In genomic region chr7:72954563-72955198, GRCh38 we compare ENCODE assay signal across 8 cellular contexts. TPM values are rescaled to one million over a fixed set of nuclear protein-coding genes. Genes with fewer than 3 reads are reported as not detected.
DNase-seq lines count a peak whose midpoint lies in the region; ATAC-seq and TF ChIP-seq lines count a peak whose summit lies in the region.
"Not testable (repeated sequence)": the region's sequence is repeated elsewhere in the genome, so short reads cannot be mapped to it uniquely, and the experiment has no call there.

No MANE protein-coding gene starts in this region.

- DNase-seq in CD14-positive monocyte (ENCODE audit: low spot score); skeletal muscle cell (ENCODE audit: low read depth): not testable (repeated sequence)
- peak; percentile 19 for DNase-seq in central memory CD4-positive, alpha-beta T cell
- DNase-seq in immature natural killer cell, result peak; percentile 29 to 45 (median 33)

- peak overlapping the region; percentile 50 to 64 for H3K4me3 Mint-ChIP-seq in CD14-positive monocyte
- peak overlapping the region; percentile 56 to 79 (median 75) for H3K4me3 Mint-ChIP-seq in immature natural killer cell

- intact Hi-C loops in CD14-positive monocyte (cut with micrococcal nuclease), result not testable (repeated sequence)

- ATAC-seq in GM19324 (IDR thresholded peaks at IDR 0.05; ENCODE audit: low FRiP score, unreplicated experiment), result peak; percentile 92
- peak; percentile 85 for ATAC-seq in HG02623 (IDR thresholded peaks at IDR 0.05; ENCODE audit: unreplicated experiment)
- peak; percentile 76 for ATAC-seq in HG03457 (IDR thresholded peaks at IDR 0.05; ENCODE audit: unreplicated experiment)

- H3K9me3 Mint-ChIP-seq in CD14-positive monocyte, immature natural killer cell: not testable (repeated sequence)

- TF ChIP-seq CTCF in CD14-positive monocyte (IDR thresholded peaks at IDR 0.05); WI38 (IDR thresholded peaks at IDR 0.05; ENCODE audit: low read depth, low read length): not testable (repeated sequence)

- H3K27me3 Mint-ChIP-seq in CD14-positive monocyte (ENCODE audit: low read depth in 3 of 3); immature natural killer cell (ENCODE audit: low read depth in 3 of 3): not testable (repeated sequence)

- H3K4me3 ChIP-seq in WI38 (ENCODE audit: low read depth, low read length), result 0 out of 2 replicates have a peak overlapping the region, but pooled peaks have one; percentile 22
- peak overlapping the region; percentile 32 for H3K4me3 ChIP-seq in skeletal muscle cell (ENCODE audit: low read depth, low read length)

- not testable (repeated sequence) for H3K4me1 Mint-ChIP-seq in CD14-positive monocyte, immature natural killer cell

- H3K36me3 Mint-ChIP-seq in CD14-positive monocyte, immature natural killer cell: not testable (repeated sequence)

- H3K27ac Mint-ChIP-seq in CD14-positive monocyte, result peak overlapping the region in 1 of 7 donors; percentile 25
- H3K27ac Mint-ChIP-seq in immature natural killer cell, result peak overlapping the region in 3 of 6 donors; percentile 81 to 91 (median 87)

RNA-seq across cellular contexts. Expression of gene TRIM74, which starts 14.6 kb away (rescaled TPM):
- not detected for polyA plus RNA-seq in CD14-positive monocyte
- not detected for polyA plus RNA-seq in immature natural killer cell

RNA-seq across cellular contexts. Expression of gene POM121, which starts 29.8 kb away (rescaled TPM):
- 1 to 10 TPM; 3.4 to 5.1 TPM for polyA plus RNA-seq in CD14-positive monocyte
- polyA plus RNA-seq in immature natural killer cell, result 10 to 100 TPM in 1 of 3 donors, 1 to 10 TPM in 2; 4.4 to 23.0 (median 7.4) TPM
